8 cellular contexts compared by ENCODE assay signal in the genomic region with DNA sequence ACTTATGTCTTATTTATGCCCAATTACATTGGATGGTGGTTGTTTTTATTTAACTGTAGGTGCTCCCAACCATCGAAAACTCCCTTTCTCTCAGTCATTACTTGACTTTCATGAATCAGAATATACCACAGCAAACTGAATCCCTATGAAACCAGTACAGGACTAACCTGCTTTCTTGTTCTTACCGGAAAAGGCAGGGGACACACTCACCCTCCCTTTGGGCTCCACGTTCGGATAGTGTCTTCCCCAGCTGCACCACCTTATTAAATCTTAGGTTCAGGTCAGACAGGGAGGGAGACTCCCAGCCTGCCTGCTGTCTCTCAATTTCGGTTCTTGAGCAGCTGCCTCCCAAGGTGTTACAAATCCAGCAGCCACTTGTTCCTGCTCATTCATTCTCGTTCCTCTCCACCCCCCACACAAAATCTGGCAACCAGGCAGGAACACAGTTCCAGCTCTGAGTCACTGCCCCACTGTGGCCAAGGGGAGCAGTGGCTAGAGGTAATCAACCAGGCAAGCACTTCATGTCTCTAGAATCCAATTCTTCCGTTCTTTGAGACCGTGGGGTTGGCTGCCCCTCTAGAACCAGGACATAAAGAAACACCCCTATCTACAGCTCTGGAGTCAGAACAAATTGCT.
DNase-seq lines count a peak whose midpoint lies in the region; ATAC-seq and TF ChIP-seq lines count a peak whose summit lies in the region.

No MANE protein-coding gene starts in this region.

- DNase-seq in GM23338 (ENCODE audit: low spot score), result peak; percentile 30
- DNase-seq in NCI-H524 treated with DMSO at 0.1 percent for 48 hours (lab: John Stamatoyannopoulos, UW), result peak; percentile 56
- no peak for DNase-seq in fibroblast of villous mesenchyme (ENCODE audit: low read depth)
- peak; percentile 67 to 81 for DNase-seq in gastrocnemius medialis
- DNase-seq in DMS53 (lab: John Stamatoyannopoulos, UW), result no peak

- H3K27ac Mint-ChIP-seq in GM23338, result 0 out of 2 replicates have a peak overlapping the region, but pooled peaks have one; percentile 1

- peaks cover 2% of the 10 kb centered on the region for H3K27me3 Mint-ChIP-seq in GM23338 (ENCODE audit: insufficient read depth, low read depth, poor library complexity)

- in situ Hi-C loops in gastrocnemius medialis (cut with MboI; ENCODE audit: low sequenced_read_pairs in 4 of 4), result loop anchor here in 1 of 4 donors (5.0 kb wide), 1 partner anchor 59 kb away; no protein-coding TSS in a partner anchor

- no peaks in the 10 kb centered on the region for H3K36me3 ChIP-seq in GM23338 (ENCODE audit: insufficient read depth)
- H3K36me3 ChIP-seq in gastrocnemius medialis, result no peaks in the 10 kb centered on the region

- H3K4me2 ChIP-seq in GM23338, result no peak overlapping the region

- peaks cover 45% of the 10 kb centered on the region for H3K4me1 Mint-ChIP-seq in GM23338

- H3K4me3 ChIP-seq in GM23338 (no peak overlapping the region), fibroblast of villous mesenchyme (ENCODE audit: low read depth, low read length) (no peak overlapping the region), gastrocnemius medialis (no peak overlapping the region)

- H4K20me1 ChIP-seq in GM23338 (replicated peaks; ENCODE audit: insufficient read depth), result peaks cover 7% of the 10 kb centered on the region

- H3K9me2 ChIP-seq in GM23338 (ENCODE audit: insufficient read depth), result 0 out of 2 replicates have a peak, but pooled peaks cover 6% of the 10 kb centered on the region

- H3K27me3 ChIP-seq in GM23338 (ENCODE audit: insufficient read depth) (no peaks in the 10 kb centered on the region), gastrocnemius medialis (no peaks in the 10 kb centered on the region)

- H2AFZ ChIP-seq in GM23338, result no peak overlapping the region

- intact Hi-C loops in gastrocnemius medialis (cut with DNase I; ENCODE audit: low total_unique reads), result loop anchor here (1.0 to 2.0 kb wide), 2 partner anchors 61 to 96 kb away; no protein-coding TSS in a partner anchor

- peak; percentile 81 for ATAC-seq in GM23338
- ATAC-seq in gastrocnemius medialis, result peak; percentile 99
- no peak for ATAC-seq in GM21381 (IDR thresholded peaks at IDR 0.05; ENCODE audit: unreplicated experiment)
- no peak for ATAC-seq in GM21515 (IDR thresholded peaks at IDR 0.05; ENCODE audit: unreplicated experiment)
- ATAC-seq in HG03520 (IDR thresholded peaks at IDR 0.05; ENCODE audit: unreplicated experiment), result no peak

- H3K4me1 ChIP-seq in GM23338 (ENCODE audit: insufficient read depth), result peaks cover 18% of the 10 kb centered on the region; the same call in 1 of the 2 replicates
- peaks cover 14 to 16% of the 10 kb centered on the region in 2 donors for H3K4me1 ChIP-seq in gastrocnemius medialis

- no peaks in the 10 kb centered on the region for H3K9me3 Mint-ChIP-seq in GM23338

- no peaks in the 10 kb centered on the region for H3F3A ChIP-seq in GM23338 (replicated peaks; ENCODE audit: low read depth)

- H3K36me3 Mint-ChIP-seq in GM23338 (ENCODE audit: low read depth), result no peaks in the 10 kb centered on the region

- no peaks in the 10 kb centered on the region; the same call in 1 of the 2 replicates for H3K79me2 ChIP-seq in GM23338 (replicated peaks; ENCODE audit: insufficient read depth)

- peak; percentile 17 to 40; a peak in 2 of 4 replicates for TF ChIP-seq CTCF in GM23338 (conservative IDR thresholded peaks at IDR 0.05; ENCODE audit: low read depth in 2 of 2)
- peak; percentile 39 for TF ChIP-seq CTCF in fibroblast of villous mesenchyme (IDR thresholded peaks at IDR 0.05; ENCODE audit: insufficient read depth, low read depth, low read length)
- peak in 4 of 5 experiments; percentile 43 to 54 (median 45) for TF ChIP-seq CTCF in gastrocnemius medialis (IDR thresholded peaks at IDR 0.05 in 4 of 5, conservative IDR thresholded peaks at IDR 0.05 in 1 of 5)

- H3K27ac ChIP-seq in GM23338 (ENCODE audit: low read depth) (no peak overlapping the region), gastrocnemius medialis (peak overlapping the region in 1 of 4 donors; percentile 11)

- TF ChIP-seq POLR2A in gastrocnemius medialis (IDR thresholded peaks at IDR 0.05), result no peak

- H3K4me3 Mint-ChIP-seq in GM23338, result no peak overlapping the region

- H3K9me3 ChIP-seq in gastrocnemius medialis, result no peaks in the 10 kb centered on the region

TF ChIP-seq in GM23338, 12 proteins besides CTCF, POLR2A, EP300 and RAD21:
- TF ChIP-seq, protein P1, sequence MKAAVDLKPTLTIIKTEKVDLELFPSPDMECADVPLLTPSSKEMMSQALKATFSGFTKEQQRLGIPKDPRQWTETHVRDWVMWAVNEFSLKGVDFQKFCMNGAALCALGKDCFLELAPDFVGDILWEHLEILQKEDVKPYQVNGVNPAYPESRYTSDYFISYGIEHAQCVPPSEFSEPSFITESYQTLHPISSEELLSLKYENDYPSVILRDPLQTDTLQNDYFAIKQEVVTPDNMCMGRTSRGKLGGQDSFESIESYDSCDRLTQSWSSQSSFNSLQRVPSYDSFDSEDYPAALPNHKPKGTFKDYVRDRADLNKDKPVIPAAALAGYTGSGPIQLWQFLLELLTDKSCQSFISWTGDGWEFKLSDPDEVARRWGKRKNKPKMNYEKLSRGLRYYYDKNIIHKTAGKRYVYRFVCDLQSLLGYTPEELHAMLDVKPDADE (IDR thresholded peaks at IDR 0.05), result no peak
- TF ChIP-seq EZH2phosphoT487 (IDR thresholded peaks at IDR 0.05; ENCODE audit: unreplicated experiment) (no peak), POLR2AphosphoS5 (IDR thresholded peaks at IDR 0.05; ENCODE audit: low read depth) (no peak), NANOG (IDR thresholded peaks at IDR 0.05; ENCODE audit: borderline replicate concordance) (no peak)
- TF ChIP-seq, protein P2, sequence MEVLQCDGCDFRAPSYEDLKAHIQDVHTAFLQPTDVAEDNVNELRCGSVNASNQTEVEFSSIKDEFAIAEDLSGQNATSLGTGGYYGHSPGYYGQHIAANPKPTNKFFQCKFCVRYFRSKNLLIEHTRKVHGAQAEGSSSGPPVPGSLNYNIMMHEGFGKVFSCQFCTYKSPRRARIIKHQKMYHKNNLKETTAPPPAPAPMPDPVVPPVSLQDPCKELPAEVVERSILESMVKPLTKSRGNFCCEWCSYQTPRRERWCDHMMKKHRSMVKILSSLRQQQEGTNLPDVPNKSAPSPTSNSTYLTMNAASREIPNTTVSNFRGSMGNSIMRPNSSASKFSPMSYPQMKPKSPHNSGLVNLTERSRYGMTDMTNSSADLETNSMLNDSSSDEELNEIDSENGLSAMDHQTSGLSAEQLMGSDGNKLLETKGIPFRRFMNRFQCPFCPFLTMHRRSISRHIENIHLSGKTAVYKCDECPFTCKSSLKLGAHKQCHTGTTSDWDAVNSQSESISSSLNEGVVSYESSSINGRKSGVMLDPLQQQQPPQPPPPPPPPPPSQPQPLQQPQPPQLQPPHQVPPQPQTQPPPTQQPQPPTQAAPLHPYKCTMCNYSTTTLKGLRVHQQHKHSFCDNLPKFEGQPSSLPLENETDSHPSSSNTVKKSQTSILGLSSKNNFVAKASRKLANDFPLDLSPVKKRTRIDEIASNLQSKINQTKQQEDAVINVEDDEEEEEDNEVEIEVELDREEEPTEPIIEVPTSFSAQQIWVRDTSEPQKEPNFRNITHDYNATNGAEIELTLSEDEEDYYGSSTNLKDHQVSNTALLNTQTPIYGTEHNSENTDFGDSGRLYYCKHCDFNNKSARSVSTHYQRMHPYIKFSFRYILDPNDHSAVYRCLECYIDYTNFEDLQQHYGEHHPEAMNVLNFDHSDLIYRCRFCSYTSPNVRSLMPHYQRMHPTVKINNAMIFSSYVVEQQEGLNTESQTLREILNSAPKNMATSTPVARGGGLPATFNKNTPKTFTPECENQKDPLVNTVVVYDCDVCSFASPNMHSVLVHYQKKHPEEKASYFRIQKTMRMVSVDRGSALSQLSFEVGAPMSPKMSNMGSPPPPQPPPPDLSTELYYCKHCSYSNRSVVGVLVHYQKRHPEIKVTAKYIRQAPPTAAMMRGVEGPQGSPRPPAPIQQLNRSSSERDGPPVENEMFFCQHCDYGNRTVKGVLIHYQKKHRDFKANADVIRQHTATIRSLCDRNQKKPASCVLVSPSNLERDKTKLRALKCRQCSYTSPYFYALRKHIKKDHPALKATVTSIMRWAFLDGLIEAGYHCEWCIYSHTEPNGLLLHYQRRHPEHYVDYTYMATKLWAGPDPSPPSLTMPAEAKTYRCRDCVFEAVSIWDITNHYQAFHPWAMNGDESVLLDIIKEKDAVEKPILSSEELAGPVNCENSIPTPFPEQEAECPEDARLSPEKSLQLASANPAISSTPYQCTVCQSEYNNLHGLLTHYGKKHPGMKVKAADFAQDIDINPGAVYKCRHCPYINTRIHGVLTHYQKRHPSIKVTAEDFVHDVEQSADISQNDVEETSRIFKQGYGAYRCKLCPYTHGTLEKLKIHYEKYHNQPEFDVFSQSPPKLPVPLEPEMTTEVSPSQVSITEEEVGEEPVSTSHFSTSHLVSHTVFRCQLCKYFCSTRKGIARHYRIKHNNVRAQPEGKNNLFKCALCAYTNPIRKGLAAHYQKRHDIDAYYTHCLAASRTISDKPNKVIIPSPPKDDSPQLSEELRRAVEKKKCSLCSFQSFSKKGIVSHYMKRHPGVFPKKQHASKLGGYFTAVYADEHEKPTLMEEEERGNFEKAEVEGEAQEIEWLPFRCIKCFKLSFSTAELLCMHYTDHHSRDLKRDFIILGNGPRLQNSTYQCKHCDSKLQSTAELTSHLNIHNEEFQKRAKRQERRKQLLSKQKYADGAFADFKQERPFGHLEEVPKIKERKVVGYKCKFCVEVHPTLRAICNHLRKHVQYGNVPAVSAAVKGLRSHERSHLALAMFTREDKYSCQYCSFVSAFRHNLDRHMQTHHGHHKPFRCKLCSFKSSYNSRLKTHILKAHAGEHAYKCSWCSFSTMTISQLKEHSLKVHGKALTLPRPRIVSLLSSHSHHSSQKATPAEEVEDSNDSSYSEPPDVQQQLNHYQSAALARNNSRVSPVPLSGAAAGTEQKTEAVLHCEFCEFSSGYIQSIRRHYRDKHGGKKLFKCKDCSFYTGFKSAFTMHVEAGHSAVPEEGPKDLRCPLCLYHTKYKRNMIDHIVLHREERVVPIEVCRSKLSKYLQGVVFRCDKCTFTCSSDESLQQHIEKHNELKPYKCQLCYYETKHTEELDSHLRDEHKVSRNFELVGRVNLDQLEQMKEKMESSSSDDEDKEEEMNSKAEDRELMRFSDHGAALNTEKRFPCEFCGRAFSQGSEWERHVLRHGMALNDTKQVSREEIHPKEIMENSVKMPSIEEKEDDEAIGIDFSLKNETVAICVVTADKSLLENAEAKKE (CRISPR knock-in tag; IDR thresholded peaks at IDR 0.05), result no peak

Comparison
In these comparisons a context has a peak if more than half of its experiments do, and no peak if none do; other contexts are left out.
1. ATAC-seq: peak in GM23338 (single experiment) and gastrocnemius medialis (2 of 2); none in GM21381 (single experiment), GM21515 (single experiment) and HG03520 (single experiment).
2. DNase-seq: peak in GM23338 (single experiment), NCI-H524 treated with DMSO at 0.1 percent for 48 hours (single experiment) and gastrocnemius medialis (2 of 2); none in fibroblast of villous mesenchyme (single experiment) and DMS53 (single experiment).
3. Peak in every context shown above with its lines, with median percentiles within 50 percentile points of each other: CTCF ChIP-seq.